Comparison of ENCODE assay signal across 14 cellular contexts in the genomic region with DNA sequence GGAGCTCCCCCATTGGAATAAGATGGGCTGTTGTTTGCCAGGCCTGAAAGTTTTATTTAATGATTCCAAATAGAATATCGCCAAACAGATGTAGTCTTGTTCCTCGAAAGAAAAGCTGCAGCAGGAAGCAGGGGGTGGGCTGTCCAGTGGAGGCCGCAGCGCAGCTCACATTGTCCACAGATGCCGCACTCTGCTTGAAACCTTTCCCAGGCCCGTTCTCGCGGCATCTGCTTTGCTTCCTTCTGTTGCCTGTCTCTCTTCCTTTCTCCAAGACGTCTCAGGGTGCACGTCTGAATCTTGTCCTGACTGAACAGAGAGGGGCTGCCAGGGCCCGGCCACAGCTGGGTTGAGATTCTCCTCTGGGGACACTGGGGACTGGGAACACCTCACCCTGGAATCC. TPM values are rescaled to one million over a fixed set of nuclear protein-coding genes. Genes with fewer than 3 reads are reported as not detected.
DNase-seq lines count a peak whose midpoint lies in the region; ATAC-seq and TF ChIP-seq lines count a peak whose summit lies in the region.
"Had no signal": no experiment of that assay in that cellular context is flagged by ENCODE, and none has a peak within 500 bp of the region (broad histone marks: within the 10 kb centered on the region; RNA-seq: fewer than 3 reads in every experiment).

No MANE protein-coding gene starts in this region.

- no peaks in the 10 kb centered on the region for H3K36me3 ChIP-seq in mesenchymal stem cell (ENCODE audit: control insufficient read depth in 1 of 2, insufficient read depth in 2 of 2, low read depth in 1 of 2, low read length in 2 of 2)
- H3K36me3 ChIP-seq in vagina: no peaks in the 10 kb centered on the region
- no peaks in the 10 kb centered on the region for H3K36me3 ChIP-seq in PC-3 (ENCODE audit: low read depth, low read length)
- H3K36me3 ChIP-seq: cardiac muscle cell, left lung, MG63, neutrophil had no signal

- no peak for DNase-seq in Right ventricle myocardium inferior (ENCODE audit: missing footprints)
- no peak for DNase-seq in cardiac septum (ENCODE audit: low spot score)
- DNase-seq in astrocyte of the hippocampus (ENCODE audit: low read depth, low spot score): peak; percentile 19
- DNase-seq in mesenchymal stem cell: no peak
- DNase-seq in vagina (ENCODE audit: extremely low spot score in 2 of 2): no peak
- DNase-seq in CD4-positive, alpha-beta T cell: no peak
- no peak for DNase-seq in PC-3
- DNase-seq: left lung; MG63; SK-N-SH; stimulated activated CD4-positive, alpha-beta T cell treated with anti-CD3 and anti-CD28 coated beads, Interleukin-12 subunit alpha, Interleukin-12 subunit beta, amount 100 ng/mL, for 4 hours had no signal

- H2BK12ac ChIP-seq in mesenchymal stem cell (ENCODE audit: low read length in 2 of 2): no peak overlapping the region

- no peak overlapping the region for H4K91ac ChIP-seq in mesenchymal stem cell (ENCODE audit: low read length)

- intact Hi-C loops in Right ventricle myocardium inferior (cut with DNase I) (no loop called here), cardiac septum (cut with DNase I) (no loop called here), vagina (cut with DNase I) (no loop called here), PC-3 (cut with micrococcal nuclease) (no loop called here)
- intact Hi-C loops in CD4-positive, alpha-beta T cell (cut with DNase I, micrococcal nuclease): no loop called here

- peak overlapping the region; percentile 19 for H4K8ac ChIP-seq in mesenchymal stem cell (ENCODE audit: low read length)

- H2BK5ac ChIP-seq in mesenchymal stem cell (ENCODE audit: low read depth, low read length, poor library complexity, severe bottlenecking): no peak overlapping the region

- no peak overlapping the region for H3K27ac ChIP-seq in mesenchymal stem cell (ENCODE audit: low read length, poor library complexity, severe bottlenecking)
- peak overlapping the region; percentile 63 for H3K27ac ChIP-seq in vagina
- no peak overlapping the region for H3K27ac ChIP-seq in CD4-positive, alpha-beta T cell (ENCODE audit: low read depth, low read length)
- no peak overlapping the region for H3K27ac ChIP-seq in PC-3 (ENCODE audit: low read length)
- H3K27ac ChIP-seq: left lung, neutrophil had no signal

- CTCF ChIA-PET in CD4-positive, alpha-beta T cell (lab: Charles Lee): no interaction called here
- CTCF ChIA-PET in PC-3 (lab: Charles Lee): no interaction called here

- no peaks in the 10 kb centered on the region for H3K9me2 ChIP-seq in PC-3 (replicated peaks; ENCODE audit: low read length)
- H3K9me2 ChIP-seq: SK-N-SH had no signal

- H2AK5ac ChIP-seq in mesenchymal stem cell (ENCODE audit: low read length, severe bottlenecking): no peak overlapping the region

- H3K4me3 ChIP-seq in mesenchymal stem cell (ENCODE audit: insufficient read depth in 1 of 2, low read depth in 1 of 2, low read length in 2 of 2): no peak overlapping the region
- H3K4me3 ChIP-seq in vagina: no peak overlapping the region
- H3K4me3 ChIP-seq in PC-3 (ENCODE audit: low read length): no peak overlapping the region
- H3K4me3 ChIP-seq: cardiac muscle cell, left lung, MG63 had no signal

- H3K9me3 ChIP-seq in mesenchymal stem cell (ENCODE audit: control insufficient read depth, low read length): peaks cover 10% of the 10 kb centered on the region
- no peaks in the 10 kb centered on the region for H3K9me3 ChIP-seq in vagina
- no peaks in the 10 kb centered on the region for H3K9me3 ChIP-seq in CD4-positive, alpha-beta T cell (ENCODE audit: control insufficient read depth, low read length)
- no peaks in the 10 kb centered on the region for H3K9me3 ChIP-seq in PC-3 (ENCODE audit: low read length)
- H3K9me3 ChIP-seq: left lung, MG63, neutrophil, SK-N-SH had no signal

- H3K27me3 Mint-ChIP-seq in CD4-positive, alpha-beta T cell: no peaks in the 10 kb centered on the region

- no peaks in the 10 kb centered on the region for H3K79me2 ChIP-seq in PC-3 (ENCODE audit: low read length)

- H3K9ac ChIP-seq in mesenchymal stem cell (ENCODE audit: low read length): no peak overlapping the region
- H3K9ac ChIP-seq in PC-3 (ENCODE audit: low read length): no peak overlapping the region
- H3K9ac ChIP-seq: SK-N-SH had no signal

- no peak overlapping the region for H3K4me3 Mint-ChIP-seq in CD4-positive, alpha-beta T cell

- no peak overlapping the region for H2AFZ ChIP-seq in mesenchymal stem cell (ENCODE audit: low read depth, low read length)
- H2AFZ ChIP-seq in PC-3 (ENCODE audit: low read length): no peak overlapping the region

- peak overlapping the region in 1 of 2 experiments; percentile 75 for H3K14ac ChIP-seq in mesenchymal stem cell (ENCODE audit: low read length in 2 of 2)

- no peak overlapping the region for H3K18ac ChIP-seq in mesenchymal stem cell (ENCODE audit: low read depth in 1 of 2, low read length in 2 of 2)

- peak overlapping the region in 1 of 2 experiments; percentile 37 for H3K4ac ChIP-seq in mesenchymal stem cell (ENCODE audit: low read depth in 1 of 2, low read length in 2 of 2)

- no peak for TF ChIP-seq CTCF in vagina (IDR thresholded peaks at IDR 0.05)
- TF ChIP-seq CTCF in CD4-positive, alpha-beta T cell (IDR thresholded peaks at IDR 0.05): no peak
- TF ChIP-seq CTCF in PC-3 (conservative IDR thresholded peaks at IDR 0.05; ENCODE audit: low read depth, low read length): no peak

- H3F3A ChIP-seq in PC-3 (ENCODE audit: low read length, unreplicated experiment): no peaks in the 10 kb centered on the region

- BruUV-seq in PC-3 (replicated peaks; lab: Mats Ljungman, UMichigan): no TSS peak

- no peaks in the 10 kb centered on the region for H3K36me3 Mint-ChIP-seq in CD4-positive, alpha-beta T cell (ENCODE audit: low read depth)

- no peaks in the 10 kb centered on the region for H4K20me1 ChIP-seq in PC-3 (ENCODE audit: low read length)

- no peaks in the 10 kb centered on the region for H3K4me1 Mint-ChIP-seq in CD4-positive, alpha-beta T cell (ENCODE audit: low read depth)

- H3K4me2 ChIP-seq in mesenchymal stem cell (ENCODE audit: low read length, poor library complexity, severe bottlenecking): no peak overlapping the region
- H3K4me2 ChIP-seq in PC-3 (ENCODE audit: low read length): no peak overlapping the region
- H3K4me2 ChIP-seq: SK-N-SH had no signal

- no peaks in the 10 kb centered on the region for H3K9me3 Mint-ChIP-seq in CD4-positive, alpha-beta T cell

- POLR2A ChIA-PET in CD4-positive, alpha-beta T cell (lab: Charles Lee): no interaction called here
- POLR2A ChIA-PET in PC-3 (lab: Charles Lee; ENCODE audit: unreplicated experiment): no interaction called here

- no peak for TF ChIP-seq POLR2A in vagina (IDR thresholded peaks at IDR 0.05)

- no peaks in the 10 kb centered on the region for H3K79me1 ChIP-seq in mesenchymal stem cell (replicated peaks; ENCODE audit: low read length, poor library complexity, severe bottlenecking)

- WGBS in mesenchymal stem cell: 71% methylated on average over 11 of the region's 11 CpGs

- H2BK15ac ChIP-seq in mesenchymal stem cell (ENCODE audit: low read depth, poor library complexity, severe bottlenecking): no peak overlapping the region

- ATAC-seq in Right ventricle myocardium inferior: peak; percentile 40
- no peak for ATAC-seq in CD4-positive, alpha-beta T cell (ENCODE audit: poor library complexity)
- ATAC-seq in PC-3: no peak
- no peak for ATAC-seq in GM18517 (IDR thresholded peaks at IDR 0.05; ENCODE audit: unreplicated experiment)
- ATAC-seq: left lung had no signal

- no peak overlapping the region for H3K23ac ChIP-seq in mesenchymal stem cell (ENCODE audit: low read length in 2 of 2)

- no peak overlapping the region for H3K27ac Mint-ChIP-seq in CD4-positive, alpha-beta T cell

- no peak overlapping the region for H2BK120ac ChIP-seq in mesenchymal stem cell (ENCODE audit: low read depth, low read length)

- peaks cover 5% of the 10 kb centered on the region for H3K4me1 ChIP-seq in mesenchymal stem cell (ENCODE audit: control insufficient read depth, insufficient read depth, low read depth, low read length)
- peaks cover 19% of the 10 kb centered on the region for H3K4me1 ChIP-seq in vagina
- H3K4me1 ChIP-seq in PC-3 (ENCODE audit: insufficient read depth, low read length): peaks cover 13% of the 10 kb centered on the region

- H3K27me3 ChIP-seq in mesenchymal stem cell (ENCODE audit: control insufficient read depth in 1 of 2, insufficient read depth in 1 of 2, low read length in 2 of 2) (peaks cover 0 to 54% of the 10 kb centered on the region in 2 experiments), vagina (no peaks in the 10 kb centered on the region), PC-3 (ENCODE audit: low read length) (no peaks in the 10 kb centered on the region)
- no peaks in the 10 kb centered on the region for H3K27me3 ChIP-seq in CD4-positive, alpha-beta T cell (ENCODE audit: control insufficient read depth, insufficient read depth, low read length)
- H3K27me3 ChIP-seq: cardiac muscle cell, left lung, MG63 had no signal

RNA-seq across cellular contexts. Expression of gene IGFBP2, which starts 12.4 kb away (rescaled TPM):
- total RNA-seq in Right ventricle myocardium inferior (60.1 TPM), cardiac septum (785 TPM), vagina (82.7 TPM), PC-3 (2014; rRNA removed) (174 and 183 TPM in 2 replicates)
- 285 TPM for polyA plus RNA-seq in mesenchymal stem cell (2013, experiment 1 of 2)
- polyA plus RNA-seq in mesenchymal stem cell (2013, experiment 2 of 2): 282 TPM
- not detected for total RNA-seq in CD4-positive, alpha-beta T cell

Comparison
In these comparisons a context has a peak if more than half of its experiments do, and no peak if none do; other contexts are left out.
1. RNA of gene IGFBP2, which starts 12.4 kb away (total RNA-seq): 785 TPM in cardiac septum (single experiment), 174 to 183 TPM in PC-3, 82.7 TPM in vagina (single experiment) and 60.1 TPM in Right ventricle myocardium inferior (single experiment); not detected in CD4-positive, alpha-beta T cell; every median in the first group is over 10 times any median in the second.